In genomic region chr10:87868277-87868676, GRCh38 we compare ENCODE assay signal across 8 cellular contexts. TPM values are rescaled to one million over a fixed set of nuclear protein-coding genes. Genes with fewer than 3 reads are reported as not detected.
A peak's percentile ranks its signal among the peaks of the same experiment; 100 is the strongest.
DNase-seq lines count a peak whose midpoint lies in the region; ATAC-seq and TF ChIP-seq lines count a peak whose summit lies in the region.

No MANE protein-coding gene starts in this region.

- H2AFZ ChIP-seq in IMR-90 (replicated peaks; ENCODE audit: low read length, poor library complexity): no peak overlapping the region
- no peak overlapping the region for H2AFZ ChIP-seq in mammary epithelial cell (ENCODE audit: low read depth, low read length)

- ATAC-seq in IMR-90 (ENCODE audit: low read depth) (no peak), GM18907 (IDR thresholded peaks at IDR 0.05; ENCODE audit: unreplicated experiment) (no peak)
- no peak for ATAC-seq in naive thymus-derived CD8-positive, alpha-beta T cell

- no peak overlapping the region for H2AK5ac ChIP-seq in IMR-90 (ENCODE audit: low read depth, low read length)

- H3K4me3 Mint-ChIP-seq in naive thymus-derived CD8-positive, alpha-beta T cell: peak overlapping the region; percentile 42 to 99 (median 78)

- H3K79me2 ChIP-seq in mammary epithelial cell (ENCODE audit: insufficient read depth, low read length): peaks cover 94% of the 10 kb centered on the region

- no peak overlapping the region for H4K5ac ChIP-seq in IMR-90 (ENCODE audit: low read depth, low read length)

- in situ Hi-C loops in IMR-90 (cut with MboI; ENCODE audit: low sequenced_read_pairs): no loop called here
- in situ Hi-C loops in mammary epithelial cell (cut with MboI; ENCODE audit: low sequenced_read_pairs in 2 of 2): loop anchor here in 1 of 2 donors (10.0 kb wide), 1 partner anchor 687 kb away; no protein-coding TSS in a partner anchor

- no CpG with 5 or more reads among the region's 1 CpG for WGBS in IMR-90 (ENCODE audit: extremely low coverage in 2 of 2, insufficient read length in 1 of 2), 2 experiments
- WGBS in mammary epithelial cell (ENCODE audit: low coverage, missing lambda C conversion rate): 0% methylated on average over 1 of the region's 1 CpG

- CTCF ChIA-PET in AG04450 (lab: Charles Lee): no interaction called here
- CTCF ChIA-PET in IMR-90 (lab: Yijun Ruan, JAX): interaction anchor here (0.8 kb wide), 1 partner anchor 59 kb away, joined by 4 read pairs; no protein-coding TSS in a partner anchor
- CTCF ChIA-PET in mammary epithelial cell (lab: Charles Lee; ENCODE audit: low non-redundant PET): no interaction called here

- no peak overlapping the region for H4K8ac ChIP-seq in IMR-90 (ENCODE audit: low read depth in 2 of 2, low read length in 2 of 2)

- H3K9ac ChIP-seq in IMR-90 (ENCODE audit: low read depth, low read length) (no peak overlapping the region), mammary epithelial cell (ENCODE audit: insufficient read depth, low read length) (no peak overlapping the region)

- POLR2A ChIA-PET in AG04450 (lab: Yijun Ruan, JAX): no interaction called here
- POLR2A ChIA-PET in IMR-90 (lab: Charles Lee; ENCODE audit: unreplicated experiment): no interaction called here
- POLR2A ChIA-PET in naive thymus-derived CD8-positive, alpha-beta T cell (lab: Charles Lee): no interaction called here

- H3K9me3 Mint-ChIP-seq in naive thymus-derived CD8-positive, alpha-beta T cell: no peaks in the 10 kb centered on the region

- no peaks in the 10 kb centered on the region for H3K27me3 Mint-ChIP-seq in naive thymus-derived CD8-positive, alpha-beta T cell

- peaks cover 31 to 76% (median 62%) of the 10 kb centered on the region in 4 donors for H3K4me1 Mint-ChIP-seq in naive thymus-derived CD8-positive, alpha-beta T cell

- H3K27ac Mint-ChIP-seq in naive thymus-derived CD8-positive, alpha-beta T cell: peak overlapping the region in 5 of 10 donors; percentile 13 to 94 (median 31)

- TF ChIP-seq RAD21 in IMR-90 (IDR thresholded peaks at IDR 0.05; ENCODE audit: low read length): no peak

- no peak overlapping the region for H2AK9ac ChIP-seq in IMR-90 (replicated peaks; ENCODE audit: low read depth, low read length, poor library complexity)

- H4K91ac ChIP-seq in IMR-90 (ENCODE audit: insufficient read depth, low read depth, low read length): no peak overlapping the region

- no peak overlapping the region for H2BK120ac ChIP-seq in IMR-90 (ENCODE audit: low read depth, low read length)

- no peak overlapping the region for H2BK5ac ChIP-seq in IMR-90 (ENCODE audit: low read depth, low read length, poor library complexity, severe bottlenecking)

- H3K27ac ChIP-seq in AG04450 (ENCODE audit: low read depth, low read length) (no peak overlapping the region), IMR-90 (ENCODE audit: insufficient read depth, low read length) (no peak overlapping the region), mammary epithelial cell (ENCODE audit: insufficient read depth, low read depth, low read length) (peak overlapping the region; percentile 43)

- peaks cover 5% of the 10 kb centered on the region; the same call in 1 of the 2 replicates for H3K9me1 ChIP-seq in IMR-90 (ENCODE audit: insufficient read depth, low read length)

- peaks cover 0 to 24% of the 10 kb centered on the region in 2 experiments; a peak in 2 of 4 replicates for H3K79me1 ChIP-seq in IMR-90 (ENCODE audit: low read depth in 1 of 2, low read length in 2 of 2)

- H2BK15ac ChIP-seq in IMR-90 (ENCODE audit: low read depth, low read length): no peak overlapping the region

- BruUV-seq in IMR-90 (replicated peaks; lab: Mats Ljungman, UMichigan) (no TSS peak), mammary epithelial cell (replicated peaks; lab: Mats Ljungman, UMichigan) (no TSS peak)

- H3K4me2 ChIP-seq in IMR-90 (ENCODE audit: low read depth, low read length) (peak overlapping the region; percentile 97), mammary epithelial cell (ENCODE audit: insufficient read depth, low read depth, low read length) (peak overlapping the region; percentile 96)

- H4K20me1 ChIP-seq in IMR-90 (ENCODE audit: insufficient read depth, low read length): peaks cover 73% of the 10 kb centered on the region
- H4K20me1 ChIP-seq in mammary epithelial cell (ENCODE audit: insufficient read depth, low read length): peaks cover 8% of the 10 kb centered on the region

- H3K9me3 ChIP-seq in AG04450 (ENCODE audit: control insufficient read depth, insufficient read depth, low read length) (no peaks in the 10 kb centered on the region), IMR-90 (ENCODE audit: control insufficient read depth, insufficient read depth, low read length) (no peaks in the 10 kb centered on the region), mammary epithelial cell (replicated peaks; ENCODE audit: insufficient read depth, low read length) (no peaks in the 10 kb centered on the region)

- H3K4me3 ChIP-seq in AG04450 (ENCODE audit: low read depth, low read length): peak overlapping the region; percentile 91
- H3K4me3 ChIP-seq in IMR-90 (ENCODE audit: insufficient read depth, low read depth, low read length): peak overlapping the region; percentile 24; the same call in 1 of the 2 replicates
- peak overlapping the region; percentile 51 to 73 (median 68) for H3K4me3 ChIP-seq in mammary epithelial cell (replicated peaks in 1 of 3; ENCODE audit: insufficient read depth in 1 of 3, low read depth in 2 of 3, low read length in 3 of 3)

- H3K18ac ChIP-seq in IMR-90 (ENCODE audit: low read depth, low read length): no peak overlapping the region

- H2BK20ac ChIP-seq in IMR-90 (ENCODE audit: low read depth, low read length): no peak overlapping the region

- peaks cover 1% of the 10 kb centered on the region; the same call in 1 of the 2 replicates for H3K36me3 ChIP-seq in IMR-90 (ENCODE audit: control insufficient read depth, insufficient read depth, low read length)
- H3K36me3 ChIP-seq in mammary epithelial cell (ENCODE audit: insufficient read depth, low read length): peaks cover 5% of the 10 kb centered on the region

- peaks cover 2% of the 10 kb centered on the region for H3K4me1 ChIP-seq in IMR-90 (ENCODE audit: control insufficient read depth, insufficient read depth, low read length)
- H3K4me1 ChIP-seq in mammary epithelial cell (ENCODE audit: insufficient read depth, low read length): peaks cover 6% of the 10 kb centered on the region

- H3K36me3 Mint-ChIP-seq in naive thymus-derived CD8-positive, alpha-beta T cell: peaks cover 5 to 40% (median 7%) of the 10 kb centered on the region in 3 donors

- no peak for DNase-seq in AG04450 (ENCODE audit: low read depth, low spot score)
- no peak for DNase-seq in IMR-90
- peak; percentile 28 for DNase-seq in mammary epithelial cell
- no peak for DNase-seq in naive thymus-derived CD8-positive, alpha-beta T cell
- no peak for DNase-seq in HUDEP-2 (lab: John Stamatoyannopoulos, UW; ENCODE audit: unreplicated experiment in 76 of 76)
- no peak for DNase-seq in NOMO-1 (lab: John Stamatoyannopoulos, UW; ENCODE audit: unreplicated experiment in 2 of 2)
- DNase-seq in amygdala (lab: John Stamatoyannopoulos, UW): no peak

- peak overlapping the region; percentile 67; the same call in 1 of the 2 replicates for H3K23ac ChIP-seq in IMR-90 (ENCODE audit: low read depth, low read length)

- TF ChIP-seq CTCF in AG04450 (IDR thresholded peaks at IDR 0.05; ENCODE audit: low read depth, low read length) (no peak), IMR-90 (conservative IDR thresholded peaks at IDR 0.05; ENCODE audit: low read depth, low read length) (no peak), mammary epithelial cell (conservative IDR thresholded peaks at IDR 0.05 in 1 of 2, IDR thresholded peaks at IDR 0.05 in 1 of 2; ENCODE audit: extremely low read depth in 1 of 2, insufficient read depth in 1 of 2, low read depth in 1 of 2, low read length in 2 of 2) (no peak)

- no peak overlapping the region for H3K14ac ChIP-seq in IMR-90 (replicated peaks; ENCODE audit: low read depth, low read length)

- no peak overlapping the region for H3K4ac ChIP-seq in IMR-90 (ENCODE audit: low read depth, low read length)

- intact Hi-C loops in IMR-90 (cut with micrococcal nuclease) (loop anchor here (1.0 to 10.0 kb wide), 4 partner anchors 94 to 521 kb away; no protein-coding TSS in a partner anchor), mammary epithelial cell (cut with micrococcal nuclease) (loop anchor here (5.0 kb wide), 1 partner anchor 64 kb away; no protein-coding TSS in a partner anchor)

- no peaks in the 10 kb centered on the region for H3K27me3 ChIP-seq in AG04450 (ENCODE audit: control insufficient read depth, insufficient read depth, low read length)
- no peaks in the 10 kb centered on the region for H3K27me3 ChIP-seq in IMR-90 (ENCODE audit: control insufficient read depth, insufficient read depth, low read length)
- H3K27me3 ChIP-seq in mammary epithelial cell (ENCODE audit: insufficient read depth, low read length): no peaks in the 10 kb centered on the region

- no peak for TF ChIP-seq POLR2A in IMR-90 (IDR thresholded peaks at IDR 0.05; ENCODE audit: low read depth, low read length)

- dilution Hi-C loops in IMR-90 (cut with HindIII; ENCODE audit: low sequenced_read_pairs, unreplicated experiment): no loop called here
- dilution Hi-C loops in mammary epithelial cell (cut with HindIII; ENCODE audit: low sequenced_read_pairs): no loop called here

- H3K56ac ChIP-seq in IMR-90 (ENCODE audit: extremely low read depth, insufficient read depth, low read length): no peak overlapping the region

RNA-seq across cellular contexts. Expression of gene PTEN, which starts 4.9 kb away (rescaled TPM):
- polyA plus RNA-seq in AG04450 (2011; rRNA removed): 68.7 and 96.1 TPM in 2 replicates
- polyA minus RNA-seq in AG04450 (2011; rRNA and poly(A)+ RNA removed): 84.4 and 169 TPM in 2 replicates
- 38.9 and 88.0 TPM in 2 replicates for total RNA-seq in IMR-90 (2012; rRNA removed)
- polyA plus RNA-seq in IMR-90 (2012; rRNA removed): 12.0 and 14.5 TPM in 2 replicates
- polyA plus RNA-seq in IMR-90 (2012; cell fraction: cytosol; rRNA removed): 2.1 and 2.9 TPM in 2 replicates
- polyA plus RNA-seq in IMR-90 (2012; cell fraction: nucleus; rRNA removed; ENCODE audit: low replicate concordance): 2.0 and 15.2 TPM in 2 replicates
- total RNA-seq in mammary epithelial cell: 100 to 1,000 TPM in 1 of 2 donors, 10 to 100 TPM in 1; 60.5 to 104 TPM
- polyA plus RNA-seq in mammary epithelial cell: 16.3 TPM
- polyA minus RNA-seq in mammary epithelial cell: 37.8 TPM
- total RNA-seq in naive thymus-derived CD8-positive, alpha-beta T cell: 10 to 100 TPM; 83.3 to 90.0 TPM
- polyA plus RNA-seq in naive thymus-derived CD8-positive, alpha-beta T cell: 10 to 100 TPM; 29.4 to 37.7 (median 30.4) TPM

RNA-seq across cellular contexts. Expression of gene KLLN, which starts 4.9 kb away (rescaled TPM):
- polyA plus RNA-seq in AG04450 (2011; rRNA removed) (0.51 and 0.58 TPM in 2 replicates), IMR-90 (2012; rRNA removed) (0.26 and 0.36 TPM in 2 replicates), mammary epithelial cell (0.50 TPM)
- 0.74 and 1.4 TPM in 2 replicates for polyA minus RNA-seq in AG04450 (2011; rRNA and poly(A)+ RNA removed)
- total RNA-seq in IMR-90 (2012; rRNA removed) (0.36 and 0.56 TPM in 2 replicates), mammary epithelial cell (1 to 10 TPM; 1.0 to 1.2 TPM)
- polyA plus RNA-seq in IMR-90 (2012; cell fraction: cytosol; rRNA removed): 0.22 and 0.39 TPM in 2 replicates
- polyA plus RNA-seq in IMR-90 (2012; cell fraction: nucleus; rRNA removed; ENCODE audit: low replicate concordance): 0.11 and 0.18 TPM in 2 replicates
- polyA minus RNA-seq in mammary epithelial cell: not detected
- 1 to 10 TPM; 1.4 to 1.7 TPM for total RNA-seq in naive thymus-derived CD8-positive, alpha-beta T cell
- under 1 TPM; 0.08 to 0.47 (median 0.19) TPM for polyA plus RNA-seq in naive thymus-derived CD8-positive, alpha-beta T cell

RNA-seq across cellular contexts. Expression of gene ATAD1, which starts 50.3 kb away (rescaled TPM):
- polyA plus RNA-seq in AG04450 (2011; rRNA removed) (31.3 and 43.7 TPM in 2 replicates), IMR-90 (2012; rRNA removed) (11.7 and 12.7 TPM in 2 replicates), mammary epithelial cell (17.9 TPM)
- 15.3 and 32.2 TPM in 2 replicates for polyA minus RNA-seq in AG04450 (2011; rRNA and poly(A)+ RNA removed)
- total RNA-seq in IMR-90 (2012; rRNA removed) (21.9 and 41.4 TPM in 2 replicates), mammary epithelial cell (10 to 100 TPM; 57.5 to 73.7 TPM)
- polyA plus RNA-seq in IMR-90 (2012; cell fraction: cytosol; rRNA removed): 1.2 and 1.5 TPM in 2 replicates
- polyA plus RNA-seq in IMR-90 (2012; cell fraction: nucleus; rRNA removed; ENCODE audit: low replicate concordance): 0.53 and 6.8 TPM in 2 replicates
- polyA minus RNA-seq in mammary epithelial cell: 23.0 TPM
- total RNA-seq in naive thymus-derived CD8-positive, alpha-beta T cell: 10 to 100 TPM; 53.3 to 59.7 TPM
- 10 to 100 TPM; 32.4 to 39.0 (median 35.9) TPM for polyA plus RNA-seq in naive thymus-derived CD8-positive, alpha-beta T cell

Comparison
In these comparisons a context has a peak if more than half of its experiments do, and no peak if none do; other contexts are left out.
1. H3K4me3 ChIP-seq: peak in every context shown above with its lines; median percentile 91 in AG04450; 68 in mammary epithelial cell; 24 in IMR-90.